In the genomic region with DNA sequence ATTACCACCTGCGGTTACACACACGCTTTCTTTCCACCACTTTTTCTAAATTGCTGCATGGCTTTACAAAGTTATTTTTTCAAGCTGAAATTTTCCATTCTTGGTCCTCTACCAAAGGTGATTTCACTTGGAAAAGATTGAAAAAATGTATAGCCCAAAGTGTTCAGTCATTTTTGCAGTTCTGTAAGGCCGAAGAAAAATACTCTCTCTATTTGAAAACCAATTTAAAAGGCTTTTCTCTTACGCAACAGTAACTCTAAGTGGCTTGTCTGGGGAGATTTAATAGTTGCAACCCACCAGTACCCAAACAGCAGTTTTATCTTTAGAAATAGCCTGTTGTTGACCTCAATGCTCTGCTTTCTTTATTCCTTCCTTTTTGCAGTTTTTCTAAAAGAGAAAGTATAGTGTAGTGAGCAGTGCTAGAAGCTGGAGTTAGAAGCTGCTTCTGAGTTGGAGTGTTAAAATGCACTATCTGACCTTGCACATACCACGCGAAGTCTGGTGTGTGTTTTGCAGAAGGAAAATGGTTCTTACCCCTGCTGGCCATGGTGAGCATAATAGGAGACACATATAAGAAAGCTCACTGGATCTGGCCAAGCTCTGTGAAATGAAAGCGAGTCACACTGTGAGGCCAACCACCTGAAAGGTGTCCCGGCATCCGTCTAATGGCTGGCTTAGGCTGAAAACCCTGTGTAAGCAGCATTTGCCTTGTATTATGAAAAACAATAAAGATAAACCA, we compare ENCODE assay signal across 11 cellular contexts.
DNase-seq lines count a peak whose midpoint lies in the region; ATAC-seq and TF ChIP-seq lines count a peak whose summit lies in the region.
"Had no signal": no experiment of that assay in that cellular context is flagged by ENCODE, and none has a peak within 500 bp of the region (broad histone marks: within the 10 kb centered on the region; RNA-seq: fewer than 3 reads in every experiment).

No MANE protein-coding gene starts in this region.

- no peak for ATAC-seq in GM18511 (IDR thresholded peaks at IDR 0.05; ENCODE audit: unreplicated experiment)
- ATAC-seq in gastrocnemius medialis, result no peak
- ATAC-seq in activated CD4-positive, CD25-positive, alpha-beta regulatory T cell treated with anti-CD3 and anti-CD28 coated beads, Interleukin-2, amount 50 U/mL, for 24 hours, result no peak
- ATAC-seq: activated naive CD4-positive, alpha-beta T cell treated with anti-CD3 and anti-CD28 coated beads, Interleukin-2, amount 50 U/mL, for 72 hours; stimulated activated effector memory CD8-positive, alpha-beta T cell treated with anti-CD3 and anti-CD28 coated beads, Interleukin-12 subunit alpha, Interleukin-12 subunit beta, amount 100 ng/mL, for 72 hours had no signal

- H3K9me3 ChIP-seq in gastrocnemius medialis, result no peaks in the 10 kb centered on the region
- no peaks in the 10 kb centered on the region for H3K9me3 ChIP-seq in CD8-positive, alpha-beta memory T cell (ENCODE audit: low read length)

- H3K4me1 ChIP-seq in gastrocnemius medialis, result no peaks in the 10 kb centered on the region
- H3K4me1 ChIP-seq in CD8-positive, alpha-beta memory T cell (ENCODE audit: insufficient read depth, low read length), result no peaks in the 10 kb centered on the region

- no peak for TF ChIP-seq POLR2A in gastrocnemius medialis (IDR thresholded peaks at IDR 0.05)

- H3K27me3 ChIP-seq in gastrocnemius medialis, result no peaks in the 10 kb centered on the region
- no peaks in the 10 kb centered on the region for H3K27me3 ChIP-seq in CD8-positive, alpha-beta memory T cell (ENCODE audit: insufficient read depth, low read length, poor library complexity, severe bottlenecking)

- POLR2A ChIA-PET in CD8-positive, alpha-beta memory T cell (lab: Charles Lee), result no interaction called here

- H3K4me3 Mint-ChIP-seq in nephron progenitor cell, result no peak overlapping the region
- H3K4me3 Mint-ChIP-seq in CD8-positive, alpha-beta memory T cell, result no peak overlapping the region
- H3K4me3 Mint-ChIP-seq: stimulated activated effector memory CD8-positive, alpha-beta T cell treated with anti-CD3 and anti-CD28 coated beads, Interleukin-12 subunit alpha, Interleukin-12 subunit beta, amount 100 ng/mL, for 72 hours had no signal

- peak; percentile 31 for DNase-seq in EL
- DNase-seq in NCI-H82 (lab: John Stamatoyannopoulos, UW), result peak; percentile 59
- DNase-seq in dedifferentiated amniotic fluid mesenchymal stem cell (ENCODE audit: extremely low spot score), result peak; percentile 45
- no peak for DNase-seq in nephron progenitor cell
- no peak for DNase-seq in gastrocnemius medialis
- DNase-seq in CD8-positive, alpha-beta memory T cell, result no peak
- DNase-seq: NCI-H1436 had no signal

- H3K27ac Mint-ChIP-seq in nephron progenitor cell, result no peak overlapping the region
- H3K27ac Mint-ChIP-seq in CD8-positive, alpha-beta memory T cell, result no peak overlapping the region
- H3K27ac Mint-ChIP-seq: activated naive CD4-positive, alpha-beta T cell treated with anti-CD3 and anti-CD28 coated beads, Interleukin-2, amount 50 U/mL, for 72 hours; stimulated activated effector memory CD8-positive, alpha-beta T cell treated with anti-CD3 and anti-CD28 coated beads, Interleukin-12 subunit alpha, Interleukin-12 subunit beta, amount 100 ng/mL, for 72 hours had no signal

- TF ChIP-seq CTCF in nephron progenitor cell (IDR thresholded peaks at IDR 0.05) (peak; percentile 25), gastrocnemius medialis (IDR thresholded peaks at IDR 0.05 in 4 of 5, conservative IDR thresholded peaks at IDR 0.05 in 1 of 5) (no peak)

- peak overlapping the region in 1 of 4 donors; percentile 14 for H3K4me3 ChIP-seq in gastrocnemius medialis
- no peak overlapping the region for H3K4me3 ChIP-seq in CD8-positive, alpha-beta memory T cell (ENCODE audit: low read length)

- H3K4me1 Mint-ChIP-seq in nephron progenitor cell, result peaks cover 12% of the 10 kb centered on the region
- H3K4me1 Mint-ChIP-seq in CD8-positive, alpha-beta memory T cell, result no peaks in the 10 kb centered on the region
- H3K4me1 Mint-ChIP-seq: stimulated activated effector memory CD8-positive, alpha-beta T cell treated with anti-CD3 and anti-CD28 coated beads, Interleukin-12 subunit alpha, Interleukin-12 subunit beta, amount 100 ng/mL, for 72 hours had no signal

- H3K9me3 Mint-ChIP-seq in nephron progenitor cell, result peaks cover 7% of the 10 kb centered on the region
- peaks cover 0 to 3% (median 2%) of the 10 kb centered on the region in 5 donors for H3K9me3 Mint-ChIP-seq in CD8-positive, alpha-beta memory T cell
- H3K9me3 Mint-ChIP-seq: activated naive CD4-positive, alpha-beta T cell treated with anti-CD3 and anti-CD28 coated beads, Interleukin-2, amount 50 U/mL, for 72 hours; stimulated activated effector memory CD8-positive, alpha-beta T cell treated with anti-CD3 and anti-CD28 coated beads, Interleukin-12 subunit alpha, Interleukin-12 subunit beta, amount 100 ng/mL, for 72 hours had no signal

- intact Hi-C loops in gastrocnemius medialis (cut with DNase I; ENCODE audit: low total_unique reads), result no loop called here

- in situ Hi-C loops in gastrocnemius medialis (cut with MboI; ENCODE audit: low sequenced_read_pairs in 4 of 4), result no loop called here

- H3K27ac ChIP-seq in gastrocnemius medialis, result no peak overlapping the region
- H3K27ac ChIP-seq in CD8-positive, alpha-beta memory T cell (ENCODE audit: low read depth, low read length), result no peak overlapping the region

- no peaks in the 10 kb centered on the region for H3K36me3 Mint-ChIP-seq in nephron progenitor cell (ENCODE audit: low read depth)
- no peaks in the 10 kb centered on the region for H3K36me3 Mint-ChIP-seq in CD8-positive, alpha-beta memory T cell
- H3K36me3 Mint-ChIP-seq: activated naive CD4-positive, alpha-beta T cell treated with anti-CD3 and anti-CD28 coated beads, Interleukin-2, amount 50 U/mL, for 72 hours; stimulated activated effector memory CD8-positive, alpha-beta T cell treated with anti-CD3 and anti-CD28 coated beads, Interleukin-12 subunit alpha, Interleukin-12 subunit beta, amount 100 ng/mL, for 72 hours had no signal

- peaks cover 5% of the 10 kb centered on the region for H3K27me3 Mint-ChIP-seq in nephron progenitor cell (ENCODE audit: low read depth, poor library complexity)
- peaks cover 9 to 20% of the 10 kb centered on the region in 2 donors for H3K27me3 Mint-ChIP-seq in CD8-positive, alpha-beta memory T cell

- no peaks in the 10 kb centered on the region for H3K36me3 ChIP-seq in gastrocnemius medialis
- H3K36me3 ChIP-seq in CD8-positive, alpha-beta memory T cell (ENCODE audit: insufficient read depth, low read length), result no peaks in the 10 kb centered on the region

- CTCF ChIA-PET in CD8-positive, alpha-beta memory T cell (lab: Charles Lee), result no interaction called here

Comparison
In these comparisons a context has a peak if more than half of its experiments do, and no peak if none do; other contexts are left out.
1. DNase-seq: peak in EL (single experiment), NCI-H82 (single experiment) and dedifferentiated amniotic fluid mesenchymal stem cell (single experiment); none in nephron progenitor cell (single experiment), gastrocnemius medialis (0 of 2) and CD8-positive, alpha-beta memory T cell (0 of 5).